ENCODE assay signal across 8 cellular contexts in genomic region chr6:28789553-28790083, GRCh38.
DNase-seq lines count a peak whose midpoint lies in the region; ATAC-seq and TF ChIP-seq lines count a peak whose summit lies in the region.

No MANE protein-coding gene starts in this region.

- no peak overlapping the region for H3K4ac ChIP-seq in H9 (ENCODE audit: low read depth, low read length)
- no peak overlapping the region for H3K4ac ChIP-seq in neuronal stem cell (ENCODE audit: low read length)

- H2AK5ac ChIP-seq in H9 (ENCODE audit: insufficient read length, low read length) (no peak overlapping the region), neuronal stem cell (ENCODE audit: low read depth, low read length) (no peak overlapping the region)

- ATAC-seq in Panc1 (peak; percentile 81), GM21515 (IDR thresholded peaks at IDR 0.05; ENCODE audit: unreplicated experiment) (no peak)

- no peak for TF ChIP-seq CTCF in H9 (conservative IDR thresholded peaks at IDR 0.05)
- TF ChIP-seq CTCF in Panc1 (IDR thresholded peaks at IDR 0.05) = no peak
- no peak for TF ChIP-seq CTCF in chondrocyte (IDR thresholded peaks at IDR 0.05)

- H3K36me3 Mint-ChIP-seq in H9 (ENCODE audit: insufficient read depth in 1 of 3, low read depth in 3 of 3) (peaks cover 0 to 1% (median 0%) of the 10 kb centered on the region in 3 experiments; a peak in 1 of 7 replicates), chondrocyte (ENCODE audit: low read depth) (no peaks in the 10 kb centered on the region)

- H3K56ac ChIP-seq in H9 (ENCODE audit: insufficient read length, low read depth, low read length) = no peak overlapping the region

- peak; percentile 27 for DNase-seq in AG08396 (ENCODE audit: low spot score)
- DNase-seq in H9 = peak; percentile 67
- DNase-seq in Panc1 (ENCODE audit: low read depth, low spot score) = no peak
- no peak for DNase-seq in chondrocyte (ENCODE audit: low spot score)
- DNase-seq in neuronal stem cell (ENCODE audit: low spot score) = no peak
- no peak for DNase-seq in mucosa of gallbladder (ENCODE audit: low spot score)
- no peak for DNase-seq in cerebellar nuclear complex (lab: John Stamatoyannopoulos, UW)

- H2BK120ac ChIP-seq in H9 (ENCODE audit: low read depth, low read length, poor library complexity, severe bottlenecking) = no peak overlapping the region
- no peak overlapping the region for H2BK120ac ChIP-seq in neuronal stem cell (ENCODE audit: low read depth, low read length)

- H2BK5ac ChIP-seq in H9 (ENCODE audit: insufficient read length, low read length) = no peak overlapping the region
- no peak overlapping the region for H2BK5ac ChIP-seq in neuronal stem cell (ENCODE audit: low read length)

- no peaks in the 10 kb centered on the region for H3K79me2 ChIP-seq in H9 (ENCODE audit: insufficient read depth, low read length)

- H3K9ac ChIP-seq in H9 (ENCODE audit: extremely low read depth, insufficient read length, low read length) = no peak overlapping the region
- H3K9ac ChIP-seq in neuronal stem cell (ENCODE audit: low read depth, low read length, poor library complexity) = no peak overlapping the region

- CTCF ChIA-PET in Panc1 (lab: Charles Lee) = no interaction called here

- no peak overlapping the region for H3K27ac ChIP-seq in H9 (ENCODE audit: insufficient read length, low read depth, low read length)
- H3K27ac ChIP-seq in Panc1 (ENCODE audit: low read length) = no peak overlapping the region
- H3K27ac ChIP-seq in neuronal stem cell (replicated peaks; ENCODE audit: low read length) = no peak overlapping the region

- peaks cover 0 to 20% of the 10 kb centered on the region in 2 experiments; a peak in 4 of 5 replicates for H3K9me3 Mint-ChIP-seq in H9
- H3K9me3 Mint-ChIP-seq in chondrocyte (ENCODE audit: low read depth) = peaks cover 4% of the 10 kb centered on the region

- no peak overlapping the region for H3K23ac ChIP-seq in H9 (ENCODE audit: insufficient read length, low read depth, low read length)
- H3K23ac ChIP-seq in neuronal stem cell (ENCODE audit: low read depth, low read length, poor library complexity) = no peak overlapping the region

- H2BK20ac ChIP-seq in H9 (ENCODE audit: low read depth, low read length, poor library complexity, severe bottlenecking) = no peak overlapping the region

- H4K5ac ChIP-seq in H9 (ENCODE audit: insufficient read length, low read depth, low read length) = no peak overlapping the region

- H3K4me2 ChIP-seq in H9 (ENCODE audit: insufficient read depth, insufficient read length, low read length) = peak overlapping the region; percentile 67
- no peak overlapping the region for H3K4me2 ChIP-seq in neuronal stem cell (ENCODE audit: insufficient read depth, low read length, poor library complexity, severe bottlenecking)

- H3K18ac ChIP-seq in H9 (ENCODE audit: insufficient read length, low read depth, low read length) (no peak overlapping the region), neuronal stem cell (ENCODE audit: low read length) (no peak overlapping the region)

- H3K23me2 ChIP-seq in H9 (ENCODE audit: insufficient read length, low read depth, low read length, poor library complexity, severe bottlenecking) = peaks cover 9% of the 10 kb centered on the region

- no peaks in the 10 kb centered on the region for H3K79me1 ChIP-seq in H9 (ENCODE audit: insufficient read depth, low read depth, low read length, poor library complexity, severe bottlenecking)
- no peaks in the 10 kb centered on the region for H3K79me1 ChIP-seq in neuronal stem cell (ENCODE audit: low read depth, low read length)

- H3K9me3 ChIP-seq in H9 (ENCODE audit: control insufficient read depth, low read depth, low read length) (no peaks in the 10 kb centered on the region), Panc1 (ENCODE audit: control insufficient read depth, insufficient read depth, low read depth, low read length) (no peaks in the 10 kb centered on the region), neuronal stem cell (replicated peaks in 1 of 2; ENCODE audit: control insufficient read depth in 2 of 2, insufficient read depth in 1 of 2, low read depth in 1 of 2, low read length in 2 of 2) (peaks cover 0 to 2% of the 10 kb centered on the region in 2 donors)

- H3K27me3 ChIP-seq in H9 (ENCODE audit: insufficient read depth, low read length) (peaks cover 45% of the 10 kb centered on the region), Panc1 (ENCODE audit: control insufficient read depth, insufficient read depth, low read length) (peaks cover 2% of the 10 kb centered on the region; the same call in 1 of the 2 replicates), neuronal stem cell (ENCODE audit: control insufficient read depth in 3 of 3, insufficient read depth in 3 of 3, low read depth in 1 of 3, low read length in 3 of 3) (peaks cover 7 to 75% (median 69%) of the 10 kb centered on the region in 3 experiments)

- no CpG with 5 or more reads among the region's 20 CpGs for WGBS in H9 (ENCODE audit: extremely low coverage, insufficient read length, low lambda C conversion rate)
- no CpG with 5 or more reads among the region's 20 CpGs for WGBS in neuronal stem cell (ENCODE audit: extremely low coverage in 2 of 2, insufficient read length in 2 of 2, insufficient replicate concordance in 1 of 2), 2 donors

- peaks cover 99% of the 10 kb centered on the region for H3K27me3 Mint-ChIP-seq in H9 (ENCODE audit: low read depth)
- H3K27me3 Mint-ChIP-seq in chondrocyte (ENCODE audit: low read depth) = peaks cover 61% of the 10 kb centered on the region

- no peak overlapping the region for H2BK12ac ChIP-seq in H9 (ENCODE audit: insufficient read length, low read depth, low read length)
- H2BK12ac ChIP-seq in neuronal stem cell (ENCODE audit: low read length) = no peak overlapping the region

- H3K4me1 ChIP-seq in H9 (ENCODE audit: insufficient read depth, low read length) = no peaks in the 10 kb centered on the region; the same call in 1 of the 2 replicates
- peaks cover under 1% of the 10 kb centered on the region; the same call in 1 of the 2 replicates for H3K4me1 ChIP-seq in Panc1 (ENCODE audit: control insufficient read depth, insufficient read depth, low read length)
- H3K4me1 ChIP-seq in neuronal stem cell (ENCODE audit: control insufficient read depth in 2 of 2, insufficient read depth in 1 of 2, low read depth in 1 of 2, low read length in 2 of 2) = peaks cover 0 to 4% of the 10 kb centered on the region in 2 donors

- H2AFZ ChIP-seq in H9 (ENCODE audit: low read length) (no peak overlapping the region), neuronal stem cell (ENCODE audit: low read length) (peak overlapping the region; percentile 69)

- in situ Hi-C loops in Panc1 (cut with HindIII; ENCODE audit: low pct_unique_long_range_greater_than_20kb, low sequenced_read_pairs) = no loop called here

- intact Hi-C loops in Panc1 (cut with micrococcal nuclease; ENCODE audit: unreplicated experiment) = loop anchor here (5.0 kb wide), 1 partner anchor 32 kb away; no protein-coding TSS in a partner anchor

- H3K4me3 ChIP-seq in Panc1 (ENCODE audit: low read depth in 2 of 2, low read length in 2 of 2) (peak overlapping the region; percentile 66 to 96), neuronal stem cell (ENCODE audit: low read length in 2 of 2) (peak overlapping the region; percentile 55 to 77)

- no peak overlapping the region for H3T11ph ChIP-seq in H9 (ENCODE audit: low read length)

- H3K27ac Mint-ChIP-seq in H9 (no peak overlapping the region), chondrocyte (ENCODE audit: unreplicated experiment) (peak overlapping the region; percentile 49)

- POLR2A ChIA-PET in Panc1 (lab: Charles Lee) = interaction anchor here (0.5 to 1.2 kb wide), 2 partner anchors 47 to 60 kb away, joined by 9 to 14 read pairs; no protein-coding TSS in a partner anchor

- no peak overlapping the region for H4K8ac ChIP-seq in H9 (replicated peaks; ENCODE audit: insufficient read length, low read depth, low read length)
- no peak overlapping the region for H4K8ac ChIP-seq in neuronal stem cell (ENCODE audit: low read depth, low read length)

- H2BK15ac ChIP-seq in H9 (ENCODE audit: low read depth, low read length) = no peak overlapping the region
- no peak overlapping the region for H2BK15ac ChIP-seq in neuronal stem cell (ENCODE audit: low read length)

- peaks cover 3 to 32% of the 10 kb centered on the region in 2 experiments for H3K4me1 Mint-ChIP-seq in H9
- H3K4me1 Mint-ChIP-seq in chondrocyte (ENCODE audit: low read depth) = peaks cover 25% of the 10 kb centered on the region

- H3K14ac ChIP-seq in H9 (ENCODE audit: insufficient read depth, low read length) (no peak overlapping the region), neuronal stem cell (ENCODE audit: low read length) (no peak overlapping the region)

- H3K4me3 Mint-ChIP-seq in H9 (peak overlapping the region; percentile 76 to 89), chondrocyte (ENCODE audit: unreplicated experiment) (peak overlapping the region; percentile 79)

- BruUV-seq in Panc1 (replicated peaks; lab: Mats Ljungman, UMichigan) = no TSS peak

- H4K20me1 ChIP-seq in H9 (ENCODE audit: control insufficient read depth, insufficient read depth, insufficient read length) = no peaks in the 10 kb centered on the region

- no peaks in the 10 kb centered on the region for H3K36me3 ChIP-seq in Panc1 (ENCODE audit: control insufficient read depth, insufficient read depth, low read length)
- H3K36me3 ChIP-seq in neuronal stem cell (replicated peaks in 1 of 2; ENCODE audit: control insufficient read depth in 2 of 2, insufficient read depth in 2 of 2, low read length in 2 of 2) = no peaks in the 10 kb centered on the region

- H4K91ac ChIP-seq in H9 (ENCODE audit: insufficient read length, low read depth, low read length) (no peak overlapping the region), neuronal stem cell (ENCODE audit: low read depth, low read length, poor library complexity) (no peak overlapping the region)

Comparison
In these comparisons a context has a peak if more than half of its experiments do, and no peak if none do; other contexts are left out.
1. DNase-seq: peak in AG08396 (single experiment) and H9 (single experiment); none in Panc1 (single experiment), chondrocyte (single experiment), neuronal stem cell (single experiment), mucosa of gallbladder (single experiment) and cerebellar nuclear complex (0 of 2).